ENCODE assay signal across 10 cellular contexts in genomic region chr10:29725133-29725720, GRCh38.
DNase-seq lines count a peak whose midpoint lies in the region; ATAC-seq, FAIRE-seq and TF ChIP-seq lines count a peak whose summit lies in the region.
"Had no signal": no experiment of that assay in that cellular context is flagged by ENCODE, and none has a peak within 500 bp of the region (broad histone marks: within the 10 kb centered on the region; RNA-seq: fewer than 3 reads in every experiment).

No MANE protein-coding gene starts in this region.

- H3K4me2 ChIP-seq in GM12878 (ENCODE audit: control insufficient read depth, insufficient read depth): no peak overlapping the region

- H3K36me3 ChIP-seq in GM12878 (ENCODE audit: control insufficient read depth in 2 of 2, insufficient read depth in 2 of 2, low read length in 1 of 2) (no peaks in the 10 kb centered on the region; a peak in 1 of 4 replicates), tibial artery (peaks cover 0 to under 1% (median 0%) of the 10 kb centered on the region in 3 donors)

- BruUV-seq in GM12878 (replicated peaks; lab: Mats Ljungman, UMichigan): no TSS peak

- no peaks in the 10 kb centered on the region for H4K20me1 ChIP-seq in GM12878 (ENCODE audit: control insufficient read depth, insufficient read depth)

- H3K27ac ChIP-seq in GM12878 (ENCODE audit: control insufficient read depth, insufficient read depth): no peak overlapping the region
- H3K27ac ChIP-seq in tibial artery: peak overlapping the region; percentile 28 to 66

- TF ChIP-seq EP300 in GM12878 (IDR thresholded peaks at IDR 0.05; ENCODE audit: borderline replicate concordance in 1 of 2, control insufficient read depth in 1 of 2, low read depth in 2 of 2, low read length in 2 of 2): no peak

- in situ Hi-C loops in KBM-7 (cut with MboI; ENCODE audit: low pct_unique_long_range_greater_than_20kb, low sequenced_read_pairs): no loop called here
- in situ Hi-C loops in GM12878 (cut with MboI): no loop called here

- intact Hi-C loops in GM12878 (cut with micrococcal nuclease; ENCODE audit: unreplicated experiment): no loop called here
- intact Hi-C loops in tibial artery (cut with DNase I; ENCODE audit: low total_unique reads): loop anchor here (10.0 kb wide), 1 partner anchor 100 kb away; no protein-coding TSS in a partner anchor

- H3K79me2 ChIP-seq in GM12878 (ENCODE audit: control insufficient read depth, insufficient read depth, low read length): no peaks in the 10 kb centered on the region

- 9% methylated on average over 6 of the region's 6 CpGs for WGBS in GM12878 (ENCODE audit: insufficient coverage, insufficient replicate concordance, low lambda C conversion rate, missing lambda C conversion rate)

- no peak overlapping the region for H2AFZ ChIP-seq in GM12878 (ENCODE audit: control insufficient read depth, low read depth, low read length)

- no peak for FAIRE-seq in GM12878 (lab: Jason Lieb, UNC)

- H3K9me3 ChIP-seq in GM12878 (replicated peaks; ENCODE audit: control insufficient read depth, insufficient read depth, low read length): no peaks in the 10 kb centered on the region
- no peaks in the 10 kb centered on the region for H3K9me3 ChIP-seq in tibial artery

- peak; percentile 80 for ATAC-seq in GM12878
- peak; percentile 89 for ATAC-seq in left lobe of liver
- no peak for ATAC-seq in GM18511 (IDR thresholded peaks at IDR 0.05; ENCODE audit: unreplicated experiment)
- no peak for ATAC-seq in HG03095 (IDR thresholded peaks at IDR 0.05; ENCODE audit: unreplicated experiment)
- ATAC-seq: WTC11 had no signal

- no peaks in the 10 kb centered on the region for H3K4me1 ChIP-seq in GM12878 (ENCODE audit: control insufficient read depth, insufficient read depth, low read length)
- H3K4me1 ChIP-seq in tibial artery: peaks cover 0 to 93% (median 38%) of the 10 kb centered on the region in 4 donors

- no peak overlapping the region for H3K4me3 ChIP-seq in GM12878
- H3K4me3 ChIP-seq in tibial artery: no peak overlapping the region

- H3K27me3 ChIP-seq in GM12878 (replicated peaks in 1 of 2; ENCODE audit: control insufficient read depth in 2 of 2, insufficient read depth in 2 of 2, low read length in 1 of 2): no peaks in the 10 kb centered on the region
- no peaks in the 10 kb centered on the region for H3K27me3 ChIP-seq in tibial artery

- H3K9ac ChIP-seq in GM12878 (ENCODE audit: control insufficient read depth, insufficient read depth, low read length): no peak overlapping the region

- peak; percentile 77 for DNase-seq in KBM-7
- no peak for DNase-seq in GM12878 (ENCODE audit: low read depth, low spot score)
- DNase-seq in left lobe of liver (ENCODE audit: low spot score): no peak
- DNase-seq in tibial artery: no peak
- no peak for DNase-seq in NCI-H1048 (lab: John Stamatoyannopoulos, UW)
- DNase-seq in NCI-H146 treated with DMSO at 0.1 percent for 48 hours (lab: John Stamatoyannopoulos, UW; ENCODE audit: unreplicated experiment): no peak
- DNase-seq: activated naive CD4-positive, alpha-beta T cell treated with anti-CD3 and anti-CD28 coated beads for 36 hours had no signal

- SMC1A ChIA-PET in GM12878 (lab: Charles Lee; ENCODE audit: uncharacterized antibody, unreplicated experiment): interaction anchor here (1.4 to 1.9 kb wide), 3 partner anchors 9 to 35 kb away, joined by 5 read pairs; no protein-coding TSS in a partner anchor

- no peak for TF ChIP-seq POLR2A in GM12878 (IDR thresholded peaks at IDR 0.05; ENCODE audit: low read depth, low read length)

- TF ChIP-seq RAD21 in GM12878 (IDR thresholded peaks at IDR 0.05; ENCODE audit: insufficient read depth, low read depth, low read length): no peak

- TF ChIP-seq CTCF in GM12878 (IDR thresholded peaks at IDR 0.05 in 2 of 3, conservative IDR thresholded peaks at IDR 0.05 in 1 of 3; ENCODE audit: control insufficient read depth in 2 of 3, extremely low read depth in 1 of 3, insufficient read depth in 1 of 3, low read depth in 3 of 3, low read length in 3 of 3): no peak
- TF ChIP-seq CTCF in tibial artery (IDR thresholded peaks at IDR 0.05): no peak

- POLR2A ChIA-PET in GM12878 (lab: Charles Lee): no interaction called here

- CTCF ChIA-PET in GM12878 (lab: Yijun Ruan, JAX): interaction anchor here (1.1 to 1.2 kb wide), 2 partner anchors 10 to 12 kb away, joined by 3 to 6 read pairs; no protein-coding TSS in a partner anchor

- RAD21 ChIA-PET in GM12878 (lab: Charles Lee; ENCODE audit: unreplicated experiment): interaction anchor here (0.8 kb wide), 1 partner anchor 8 kb away, joined by 4 read pairs; no protein-coding TSS in a partner anchor

TF ChIP-seq in GM12878, 131 proteins besides CTCF, POLR2A, EP300 and RAD21:
- no peak for TF ChIP-seq SMAD5 (IDR thresholded peaks at IDR 0.05; ENCODE audit: low read depth)
- TF ChIP-seq SPI1 (IDR thresholded peaks at IDR 0.05; ENCODE audit: borderline replicate concordance, insufficient read depth, low read depth, low read length): peak; percentile 80

Comparison
In these comparisons a context has a peak if more than half of its experiments do, and no peak if none do; other contexts are left out.
1. ATAC-seq: peak in GM12878 (single experiment) and left lobe of liver (single experiment); none in GM18511 (single experiment) and HG03095 (single experiment).